1 cellular context compared by ENCODE assay signal in the genomic region with DNA sequence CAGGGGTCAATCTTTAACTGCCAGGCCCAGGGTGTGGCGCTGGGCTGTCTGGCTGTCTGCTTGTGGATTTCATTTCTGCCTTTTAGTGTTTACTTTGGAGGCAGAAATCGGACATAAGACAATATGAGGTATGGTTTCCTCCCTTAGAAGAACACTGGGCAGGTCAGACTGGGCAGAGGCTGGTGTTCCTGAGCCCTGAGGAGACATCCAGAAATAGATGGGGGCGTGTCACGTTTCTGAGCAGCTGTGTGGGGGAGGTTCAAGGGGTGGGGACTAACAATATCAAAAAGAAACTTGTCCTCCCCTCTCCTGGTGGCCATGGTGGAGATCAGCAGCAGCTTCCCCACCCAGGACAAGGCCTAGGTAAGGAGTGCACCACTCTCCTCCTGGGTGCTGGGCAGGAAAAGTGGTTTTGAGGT.
TF ChIP-seq lines count a peak whose summit lies in the region.

A gene with protein sequence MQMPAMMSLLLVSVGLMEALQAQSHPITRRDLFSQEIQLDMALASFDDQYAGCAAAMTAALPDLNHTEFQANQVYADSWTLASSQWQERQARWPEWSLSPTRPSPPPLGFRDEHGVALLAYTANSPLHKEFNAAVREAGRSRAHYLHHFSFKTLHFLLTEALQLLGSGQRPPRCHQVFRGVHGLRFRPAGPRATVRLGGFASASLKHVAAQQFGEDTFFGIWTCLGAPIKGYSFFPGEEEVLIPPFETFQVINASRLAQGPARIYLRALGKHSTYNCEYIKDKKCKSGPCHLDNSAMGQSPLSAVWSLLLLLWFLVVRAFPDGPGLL (plus strand): TSS at position 312 of the 419 bp plus-strand sequence. CDS start 14,086 bp downstream, outside the sequence.

TF ChIP-seq in WTC11, 78 proteins besides CTCF, POLR2A, EP300 and RAD21 (continued from another document):
- TF ChIP-seq, protein P1, sequence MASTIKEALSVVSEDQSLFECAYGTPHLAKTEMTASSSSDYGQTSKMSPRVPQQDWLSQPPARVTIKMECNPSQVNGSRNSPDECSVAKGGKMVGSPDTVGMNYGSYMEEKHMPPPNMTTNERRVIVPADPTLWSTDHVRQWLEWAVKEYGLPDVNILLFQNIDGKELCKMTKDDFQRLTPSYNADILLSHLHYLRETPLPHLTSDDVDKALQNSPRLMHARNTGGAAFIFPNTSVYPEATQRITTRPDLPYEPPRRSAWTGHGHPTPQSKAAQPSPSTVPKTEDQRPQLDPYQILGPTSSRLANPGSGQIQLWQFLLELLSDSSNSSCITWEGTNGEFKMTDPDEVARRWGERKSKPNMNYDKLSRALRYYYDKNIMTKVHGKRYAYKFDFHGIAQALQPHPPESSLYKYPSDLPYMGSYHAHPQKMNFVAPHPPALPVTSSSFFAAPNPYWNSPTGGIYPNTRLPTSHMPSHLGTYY (CRISPR knock-in tag; IDR thresholded peaks at IDR 0.05): no peak
- TF ChIP-seq ZNF121 (CRISPR knock-in tag; IDR thresholded peaks at IDR 0.05) (no peak), ELF4 (CRISPR knock-in tag; IDR thresholded peaks at IDR 0.05; ENCODE audit: low read depth) (no peak)
- TF ChIP-seq, protein P2, sequence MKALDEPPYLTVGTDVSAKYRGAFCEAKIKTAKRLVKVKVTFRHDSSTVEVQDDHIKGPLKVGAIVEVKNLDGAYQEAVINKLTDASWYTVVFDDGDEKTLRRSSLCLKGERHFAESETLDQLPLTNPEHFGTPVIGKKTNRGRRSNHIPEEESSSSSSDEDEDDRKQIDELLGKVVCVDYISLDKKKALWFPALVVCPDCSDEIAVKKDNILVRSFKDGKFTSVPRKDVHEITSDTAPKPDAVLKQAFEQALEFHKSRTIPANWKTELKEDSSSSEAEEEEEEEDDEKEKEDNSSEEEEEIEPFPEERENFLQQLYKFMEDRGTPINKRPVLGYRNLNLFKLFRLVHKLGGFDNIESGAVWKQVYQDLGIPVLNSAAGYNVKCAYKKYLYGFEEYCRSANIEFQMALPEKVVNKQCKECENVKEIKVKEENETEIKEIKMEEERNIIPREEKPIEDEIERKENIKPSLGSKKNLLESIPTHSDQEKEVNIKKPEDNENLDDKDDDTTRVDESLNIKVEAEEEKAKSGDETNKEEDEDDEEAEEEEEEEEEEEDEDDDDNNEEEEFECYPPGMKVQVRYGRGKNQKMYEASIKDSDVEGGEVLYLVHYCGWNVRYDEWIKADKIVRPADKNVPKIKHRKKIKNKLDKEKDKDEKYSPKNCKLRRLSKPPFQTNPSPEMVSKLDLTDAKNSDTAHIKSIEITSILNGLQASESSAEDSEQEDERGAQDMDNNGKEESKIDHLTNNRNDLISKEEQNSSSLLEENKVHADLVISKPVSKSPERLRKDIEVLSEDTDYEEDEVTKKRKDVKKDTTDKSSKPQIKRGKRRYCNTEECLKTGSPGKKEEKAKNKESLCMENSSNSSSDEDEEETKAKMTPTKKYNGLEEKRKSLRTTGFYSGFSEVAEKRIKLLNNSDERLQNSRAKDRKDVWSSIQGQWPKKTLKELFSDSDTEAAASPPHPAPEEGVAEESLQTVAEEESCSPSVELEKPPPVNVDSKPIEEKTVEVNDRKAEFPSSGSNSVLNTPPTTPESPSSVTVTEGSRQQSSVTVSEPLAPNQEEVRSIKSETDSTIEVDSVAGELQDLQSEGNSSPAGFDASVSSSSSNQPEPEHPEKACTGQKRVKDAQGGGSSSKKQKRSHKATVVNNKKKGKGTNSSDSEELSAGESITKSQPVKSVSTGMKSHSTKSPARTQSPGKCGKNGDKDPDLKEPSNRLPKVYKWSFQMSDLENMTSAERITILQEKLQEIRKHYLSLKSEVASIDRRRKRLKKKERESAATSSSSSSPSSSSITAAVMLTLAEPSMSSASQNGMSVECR (CRISPR knock-in tag; IDR thresholded peaks at IDR 0.05; ENCODE audit: borderline replicate concordance): no peak
